ENCODE assay signal across 3 cellular contexts in genomic region chr1:16871171-16871570, GRCh38. TPM values are rescaled to one million over a fixed set of nuclear protein-coding genes. Genes with fewer than 3 reads are reported as not detected.
"Had no signal": no experiment of that assay in that cellular context is flagged by ENCODE, and none has a peak within 500 bp of the region (broad histone marks: within the 10 kb centered on the region; RNA-seq: fewer than 3 reads in every experiment).

No MANE protein-coding gene starts in this region.

RNA-seq across cellular contexts. Expression of gene RNU1-2, which starts 24.6 kb away (rescaled TPM):
- polyA plus RNA-seq: hepatocyte, mammary epithelial cell, stomach had no signal
